ENCODE assay signal across 16 cellular contexts in the genomic region with DNA sequence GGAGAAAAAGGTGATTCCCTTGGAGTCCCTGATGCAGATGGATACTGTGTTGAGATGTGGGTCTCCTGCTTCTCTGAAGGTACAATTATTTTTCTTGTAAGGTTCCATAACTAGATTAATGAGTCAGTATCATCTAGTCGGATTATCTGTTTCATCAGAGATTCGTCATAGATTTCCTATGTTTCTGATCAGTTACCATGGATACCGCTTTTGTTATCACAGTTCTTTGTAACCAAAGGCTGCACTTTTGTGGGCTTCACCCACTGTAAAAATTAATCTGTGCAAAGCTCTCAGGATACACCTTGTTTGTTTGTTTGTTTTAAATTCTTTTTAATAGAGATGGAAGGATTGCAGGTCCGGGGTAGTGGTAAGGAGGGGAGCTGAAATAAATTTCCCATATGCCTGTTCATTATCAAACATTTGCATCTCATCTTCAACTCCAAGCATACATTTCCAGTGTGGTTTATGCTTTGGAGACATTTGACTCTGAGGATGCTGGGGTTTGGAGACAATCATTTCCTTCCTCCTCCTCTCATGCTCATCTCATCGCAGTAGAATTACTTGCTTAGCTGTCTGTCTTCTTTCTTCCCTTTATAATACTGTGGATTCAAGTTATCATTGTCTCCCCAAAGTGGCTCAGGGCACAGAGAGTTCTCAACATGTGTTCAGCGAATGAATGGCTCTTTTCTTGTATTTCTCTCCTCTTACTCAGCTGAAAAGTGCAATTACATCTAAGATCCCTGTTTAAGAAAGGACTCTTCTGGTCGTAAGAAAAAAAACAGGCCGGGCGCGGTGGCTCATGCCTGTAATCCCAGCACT. TPM values are rescaled to one million over a fixed set of nuclear protein-coding genes. Genes with fewer than 3 reads are reported as not detected.
DNase-seq lines count a peak whose midpoint lies in the region; ATAC-seq and TF ChIP-seq lines count a peak whose summit lies in the region.
"Had no signal": no experiment of that assay in that cellular context is flagged by ENCODE, and none has a peak within 500 bp of the region (broad histone marks: within the 10 kb centered on the region; RNA-seq: fewer than 3 reads in every experiment).

No MANE protein-coding gene starts in this region.

- no peak overlapping the region for H2BK120ac ChIP-seq in IMR-90 (ENCODE audit: low read depth, low read length)

- no peak overlapping the region for H2BK5ac ChIP-seq in IMR-90 (ENCODE audit: low read depth, low read length, poor library complexity, severe bottlenecking)

- CTCF ChIA-PET in IMR-90 (lab: Yijun Ruan, JAX) (no interaction called here), HEK293T (lab: Yijun Ruan, JAX) (interaction anchor here (0.6 kb wide), 1 partner anchor 89 kb away, joined by 9 read pairs; no protein-coding TSS in a partner anchor)

- no peak for TF ChIP-seq POLR2A in IMR-90 (IDR thresholded peaks at IDR 0.05; ENCODE audit: low read depth, low read length)
- TF ChIP-seq POLR2A in sigmoid colon (IDR thresholded peaks at IDR 0.05), result no peak

- no peak overlapping the region for H2BK15ac ChIP-seq in IMR-90 (ENCODE audit: low read depth, low read length)

- no peak overlapping the region for H4K91ac ChIP-seq in IMR-90 (ENCODE audit: insufficient read depth, low read depth, low read length)

- H3K36me3 ChIP-seq in IMR-90 (ENCODE audit: control insufficient read depth, insufficient read depth, low read length) (no peaks in the 10 kb centered on the region), sigmoid colon (no peaks in the 10 kb centered on the region)
- H3K36me3 ChIP-seq: BLaER1 had no signal

- intact Hi-C loops in IMR-90 (cut with micrococcal nuclease) (no loop called here), sigmoid colon (cut with DNase I) (no loop called here)

- no peak overlapping the region for H4K5ac ChIP-seq in IMR-90 (ENCODE audit: low read depth, low read length)

- WGBS in IMR-90 (ENCODE audit: extremely low coverage in 2 of 2, insufficient read length in 1 of 2), 2 experiments, result 82% methylated on average over 4 of the region's 10 CpGs; no CpG with 5 or more reads in 1 of the 2 experiments
- WGBS in sigmoid colon, 2 donors, result 68 to 71% methylated on average over 10 of the region's 10 CpGs

- no peak for TF ChIP-seq RAD21 in IMR-90 (IDR thresholded peaks at IDR 0.05; ENCODE audit: low read length)

- H3K4me3 ChIP-seq in IMR-90 (ENCODE audit: insufficient read depth, low read depth, low read length), result no peak overlapping the region
- H3K4me3 ChIP-seq in choroid plexus epithelial cell (ENCODE audit: low read depth, low read length), result no peak overlapping the region
- no peak overlapping the region for H3K4me3 ChIP-seq in coronary artery
- H3K4me3 ChIP-seq in sigmoid colon, result no peak overlapping the region
- H3K4me3 ChIP-seq: BLaER1, skin epidermis had no signal

- H3K4me1 ChIP-seq in IMR-90 (ENCODE audit: control insufficient read depth, insufficient read depth, low read length) (no peaks in the 10 kb centered on the region), sigmoid colon (no peaks in the 10 kb centered on the region)
- H3K4me1 ChIP-seq: BLaER1 had no signal

- no peak overlapping the region for H3K23ac ChIP-seq in IMR-90 (ENCODE audit: low read depth, low read length)

- H3K4me2 ChIP-seq in IMR-90 (ENCODE audit: low read depth, low read length), result no peak overlapping the region
- H3K4me2 ChIP-seq: BLaER1 had no signal

- POLR2A ChIA-PET in IMR-90 (lab: Charles Lee; ENCODE audit: unreplicated experiment), result no interaction called here
- POLR2A ChIA-PET in HEK293T (lab: Yijun Ruan, JAX), result no interaction called here

- no peak for ATAC-seq in IMR-90 (ENCODE audit: low read depth)

- H3K4ac ChIP-seq in IMR-90 (ENCODE audit: low read depth, low read length), result no peak overlapping the region

- H3K9me3 ChIP-seq in IMR-90 (ENCODE audit: control insufficient read depth, insufficient read depth, low read length), result no peaks in the 10 kb centered on the region
- H3K9me3 ChIP-seq in sigmoid colon, result no peaks in the 10 kb centered on the region
- H3K9me3 ChIP-seq: BLaER1 had no signal

- no peak overlapping the region for H2BK20ac ChIP-seq in IMR-90 (ENCODE audit: low read depth, low read length)

- no peak overlapping the region for H4K8ac ChIP-seq in IMR-90 (ENCODE audit: low read depth in 2 of 2, low read length in 2 of 2)

- no peak overlapping the region for H2AK5ac ChIP-seq in IMR-90 (ENCODE audit: low read depth, low read length)

- peak; percentile 8 for DNase-seq in DMS53 treated with DMSO at 0.1 percent for 48 hours (lab: John Stamatoyannopoulos, UW; ENCODE audit: unreplicated experiment)
- peak; percentile 11 for DNase-seq in IMR-90
- DNase-seq in choroid plexus epithelial cell (ENCODE audit: low read depth), result peak; percentile 13
- peak; percentile 6 for DNase-seq in midbrain (lab: John Stamatoyannopoulos, UW)
- DNase-seq in coronary artery (ENCODE audit: low spot score), result no peak
- DNase-seq in sigmoid colon, result no peak
- DNase-seq in NCI-H82 (lab: John Stamatoyannopoulos, UW), result no peak
- DNase-seq in HEK293T (ENCODE audit: extremely low spot score), result no peak
- DNase-seq: DND-41, immature natural killer cell, NCI-H2029, NCI-H526, occipital lobe had no signal

- H4K20me1 ChIP-seq in IMR-90 (ENCODE audit: insufficient read depth, low read length), result no peaks in the 10 kb centered on the region
- H4K20me1 ChIP-seq: BLaER1 had no signal

- TF ChIP-seq EP300 in sigmoid colon (IDR thresholded peaks at IDR 0.05), result no peak

- TF ChIP-seq CTCF in IMR-90 (conservative IDR thresholded peaks at IDR 0.05; ENCODE audit: low read depth, low read length), result no peak
- no peak for TF ChIP-seq CTCF in choroid plexus epithelial cell (conservative IDR thresholded peaks at IDR 0.05; ENCODE audit: low read depth, low read length)
- no peak for TF ChIP-seq CTCF in coronary artery (IDR thresholded peaks at IDR 0.05)
- no peak for TF ChIP-seq CTCF in sigmoid colon (IDR thresholded peaks at IDR 0.05)

- no peak overlapping the region for H2AK9ac ChIP-seq in IMR-90 (replicated peaks; ENCODE audit: low read depth, low read length, poor library complexity)

- dilution Hi-C loops in IMR-90 (cut with HindIII; ENCODE audit: low sequenced_read_pairs, unreplicated experiment), result no loop called here

- BruUV-seq in IMR-90 (replicated peaks; lab: Mats Ljungman, UMichigan), result no TSS peak

- H2AFZ ChIP-seq in IMR-90 (replicated peaks; ENCODE audit: low read length, poor library complexity), result no peak overlapping the region

- in situ Hi-C loops in IMR-90 (cut with MboI; ENCODE audit: low sequenced_read_pairs), result no loop called here

- no peaks in the 10 kb centered on the region for H3K9me1 ChIP-seq in IMR-90 (ENCODE audit: insufficient read depth, low read length)

- H3K79me1 ChIP-seq in IMR-90 (ENCODE audit: low read depth in 1 of 2, low read length in 2 of 2), result no peaks in the 10 kb centered on the region

- H3K27ac ChIP-seq in IMR-90 (ENCODE audit: insufficient read depth, low read length) (no peak overlapping the region), coronary artery (no peak overlapping the region), sigmoid colon (no peak overlapping the region)
- H3K27ac ChIP-seq: BLaER1, RWPE1 had no signal

- no peak overlapping the region for H3K56ac ChIP-seq in IMR-90 (ENCODE audit: extremely low read depth, insufficient read depth, low read length)

- no peak overlapping the region for H3K14ac ChIP-seq in IMR-90 (replicated peaks; ENCODE audit: low read depth, low read length)

- no peak overlapping the region for H3K18ac ChIP-seq in IMR-90 (ENCODE audit: low read depth, low read length)

- peaks cover 3% of the 10 kb centered on the region; the same call in 1 of the 2 replicates for H3K27me3 ChIP-seq in IMR-90 (ENCODE audit: control insufficient read depth, insufficient read depth, low read length)
- H3K27me3 ChIP-seq in sigmoid colon, result no peaks in the 10 kb centered on the region
- H3K27me3 ChIP-seq: BLaER1 had no signal

- H3K9ac ChIP-seq in IMR-90 (ENCODE audit: low read depth, low read length), result no peak overlapping the region
- H3K9ac ChIP-seq: BLaER1 had no signal

TF ChIP-seq in IMR-90, 13 proteins besides CTCF, POLR2A, EP300 and RAD21 (continues in another document):
- TF ChIP-seq FOS (IDR thresholded peaks at IDR 0.05; ENCODE audit: low read depth, low read length) (no peak), BHLHE40 (IDR thresholded peaks at IDR 0.05; ENCODE audit: low read depth, low read length) (no peak), SMC3 (IDR thresholded peaks at IDR 0.05; ENCODE audit: low read depth, low read length) (no peak), NFE2L2 (IDR thresholded peaks at IDR 0.05; ENCODE audit: low read depth, low read length) (no peak), MAZ (IDR thresholded peaks at IDR 0.05; ENCODE audit: borderline replicate concordance, low read depth, low read length) (no peak)

TF ChIP-seq in HEK293T, 16 proteins besides CTCF, POLR2A, EP300 and RAD21 (continues in another document):
- TF ChIP-seq NFRKB (IDR thresholded peaks at IDR 0.05) (no peak), TARDBP (IDR thresholded peaks at IDR 0.05) (no peak), LEF1 (IDR thresholded peaks at IDR 0.05; ENCODE audit: borderline replicate concordance) (no peak), FOXK2 (IDR thresholded peaks at IDR 0.05) (no peak), SP1 (IDR thresholded peaks at IDR 0.05) (no peak), BHLHE40 (IDR thresholded peaks at IDR 0.05; ENCODE audit: borderline replicate concordance) (no peak), FOXM1 (IDR thresholded peaks at IDR 0.05; ENCODE audit: borderline replicate concordance) (no peak), HDGF (IDR thresholded peaks at IDR 0.05; ENCODE audit: borderline replicate concordance) (no peak)
- TF ChIP-seq, protein P1, sequence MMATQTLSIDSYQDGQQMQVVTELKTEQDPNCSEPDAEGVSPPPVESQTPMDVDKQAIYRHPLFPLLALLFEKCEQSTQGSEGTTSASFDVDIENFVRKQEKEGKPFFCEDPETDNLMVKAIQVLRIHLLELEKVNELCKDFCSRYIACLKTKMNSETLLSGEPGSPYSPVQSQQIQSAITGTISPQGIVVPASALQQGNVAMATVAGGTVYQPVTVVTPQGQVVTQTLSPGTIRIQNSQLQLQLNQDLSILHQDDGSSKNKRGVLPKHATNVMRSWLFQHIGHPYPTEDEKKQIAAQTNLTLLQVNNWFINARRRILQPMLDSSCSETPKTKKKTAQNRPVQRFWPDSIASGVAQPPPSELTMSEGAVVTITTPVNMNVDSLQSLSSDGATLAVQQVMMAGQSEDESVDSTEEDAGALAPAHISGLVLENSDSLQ (IDR thresholded peaks at IDR 0.05), result no peak

RNA-seq across cellular contexts. Expression of a gene that starts 33.2 kb away (rescaled TPM):
- 38.7 and 41.7 TPM in 2 replicates for total RNA-seq in IMR-90 (2012; rRNA removed)
- 47.8 and 48.5 TPM in 2 replicates for polyA plus RNA-seq in IMR-90 (2012; rRNA removed)
- 26.3 and 27.7 TPM in 2 replicates for polyA plus RNA-seq in IMR-90 (2012; cell fraction: cytosol; rRNA removed)
- 81.9 and 90.2 TPM in 2 replicates for polyA plus RNA-seq in IMR-90 (2012; cell fraction: nucleus; rRNA removed; ENCODE audit: low replicate concordance)
- total RNA-seq in sigmoid colon, result 10 to 100 TPM; 21.0 to 34.6 (median 23.8) TPM
- 10 to 100 TPM; 33.0 to 48.5 (median 46.7) TPM for polyA plus RNA-seq in sigmoid colon

RNA-seq across cellular contexts. Expression of a gene that starts 50.5 kb away (rescaled TPM):
- total RNA-seq in IMR-90 (2012; rRNA removed) (35.5 and 65.3 TPM in 2 replicates), sigmoid colon (100 to 1,000 TPM; 153 to 178 (median 168) TPM)
- polyA plus RNA-seq in IMR-90 (2012; rRNA removed) (52.0 and 74.3 TPM in 2 replicates), sigmoid colon (100 to 1,000 TPM in 2 of 3 donors, 10 to 100 TPM in 1; 97.9 to 196 (median 181) TPM)
- polyA plus RNA-seq in IMR-90 (2012; cell fraction: cytosol; rRNA removed), result 41.7 and 81.6 TPM in 2 replicates
- 8.2 and 38.2 TPM in 2 replicates for polyA plus RNA-seq in IMR-90 (2012; cell fraction: nucleus; rRNA removed; ENCODE audit: low replicate concordance)

Comparison
In these comparisons a context has a peak if more than half of its experiments do, and no peak if none do; other contexts are left out.
1. DNase-seq: peak in DMS53 treated with DMSO at 0.1 percent for 48 hours (single experiment), IMR-90 (single experiment), choroid plexus epithelial cell (single experiment) and midbrain (single experiment); none in coronary artery (single experiment), sigmoid colon (single experiment), NCI-H82 (single experiment) and HEK293T (single experiment).